8 cellular contexts compared by ENCODE assay signal in genomic region chr1:236156512-236157208, GRCh38. TPM values are rescaled to one million over a fixed set of nuclear protein-coding genes. Genes with fewer than 3 reads are reported as not detected.
DNase-seq lines count a peak whose midpoint lies in the region; ATAC-seq, FAIRE-seq and TF ChIP-seq lines count a peak whose summit lies in the region.

No MANE protein-coding gene starts in this region.

- peak overlapping the region in 3 of 10 experiments; percentile 2 to 21 (median 8); a peak in 1 of 20 replicates for H3K4me3 ChIP-seq in BLaER1 treated with 17β-estradiol and CSF1 and Interleukin-3, amounts not matched to agents 10 nM and 100 nM
- no peak overlapping the region for H3K4me3 ChIP-seq in pancreas
- H3K4me3 ChIP-seq in esophagus muscularis mucosa, result no peak overlapping the region

- peak overlapping the region in 4 of 11 experiments; percentile 9 to 56 (median 17); a peak in 3 of 22 replicates for H3K9ac ChIP-seq in BLaER1 treated with 17β-estradiol and CSF1 and Interleukin-3, amounts not matched to agents 10 nM and 100 nM

- intact Hi-C loops in pancreas (cut with DNase I), result no loop called here
- intact Hi-C loops in esophagus muscularis mucosa (cut with DNase I), result no loop called here

- peaks cover 54 to 96% (median 90%) of the 10 kb centered on the region in 11 experiments for H4K20me1 ChIP-seq in BLaER1 treated with 17β-estradiol and CSF1 and Interleukin-3, amounts not matched to agents 10 nM and 100 nM

- ATAC-seq in HG03097 (IDR thresholded peaks at IDR 0.05; ENCODE audit: low FRiP score, unreplicated experiment), result peak; percentile 87
- peak in 3 of 4 donors; percentile 29 to 73 (median 72) for ATAC-seq in pancreas

- TF ChIP-seq CTCF in pancreas (IDR thresholded peaks at IDR 0.05) (no peak), esophagus muscularis mucosa (IDR thresholded peaks at IDR 0.05) (no peak)

- H3K4me1 ChIP-seq in BLaER1 treated with 17β-estradiol and CSF1 and Interleukin-3, amounts not matched to agents 10 nM and 100 nM, result peaks cover 65 to 82% (median 72%) of the 10 kb centered on the region in 10 experiments
- H3K4me1 ChIP-seq in pancreas, result no peaks in the 10 kb centered on the region
- H3K4me1 ChIP-seq in esophagus muscularis mucosa, result peaks cover 0 to 3% (median 0%) of the 10 kb centered on the region in 4 donors

- FAIRE-seq in pancreas (lab: Jason Lieb, UNC), result no peak

- 80 to 90% methylated on average over 18 of the region's 18 CpGs for WGBS in pancreas, 2 donors
- 81% methylated on average over 15 of the region's 18 CpGs for WGBS in esophagus muscularis mucosa

- peak overlapping the region in 10 of 11 experiments; percentile 17 to 73 (median 50); a peak in 17 of 22 replicates for H3K27ac ChIP-seq in BLaER1 treated with 17β-estradiol and CSF1 and Interleukin-3, amounts not matched to agents 10 nM and 100 nM
- H3K27ac ChIP-seq in pancreas (no peak overlapping the region), esophagus muscularis mucosa (replicated peaks in 1 of 4) (no peak overlapping the region)

- H3K4me2 ChIP-seq in BLaER1 treated with 17β-estradiol and CSF1 and Interleukin-3, amounts not matched to agents 10 nM and 100 nM, result peak overlapping the region; percentile 81 to 97 (median 88)

- peaks cover 0 to 33% (median 6%) of the 10 kb centered on the region in 11 experiments; a peak in 9 of 22 replicates for H3K27me3 ChIP-seq in BLaER1 treated with 17β-estradiol and CSF1 and Interleukin-3, amounts not matched to agents 10 nM and 100 nM
- H3K27me3 ChIP-seq in pancreas (no peaks in the 10 kb centered on the region), esophagus muscularis mucosa (no peaks in the 10 kb centered on the region)

- no peak for TF ChIP-seq POLR2A in esophagus muscularis mucosa (IDR thresholded peaks at IDR 0.05; ENCODE audit: low read depth)

- no peak for TF ChIP-seq EP300 in esophagus muscularis mucosa (IDR thresholded peaks at IDR 0.05)

- DNase-seq in GM19238 (ENCODE audit: insufficient read length, low spot score) (peak; percentile 88), T-helper 9 cell (peak; percentile 18), pancreas (no peak), NCI-H2196 (lab: John Stamatoyannopoulos, UW; ENCODE audit: unreplicated experiment) (no peak), esophagus muscularis mucosa (ENCODE audit: extremely low spot score) (no peak), NCI-H510A (lab: John Stamatoyannopoulos, UW) (no peak)

- peaks cover 0 to 33% (median 7%) of the 10 kb centered on the region in 11 experiments; a peak in 11 of 22 replicates for H3K36me3 ChIP-seq in BLaER1 treated with 17β-estradiol and CSF1 and Interleukin-3, amounts not matched to agents 10 nM and 100 nM
- no peaks in the 10 kb centered on the region for H3K36me3 ChIP-seq in pancreas
- H3K36me3 ChIP-seq in esophagus muscularis mucosa, result peaks cover 0 to 3% (median 0%) of the 10 kb centered on the region in 4 donors

- peaks cover 8 to 12% (median 9%) of the 10 kb centered on the region in 11 experiments for H3K9me3 ChIP-seq in BLaER1 treated with 17β-estradiol and CSF1 and Interleukin-3, amounts not matched to agents 10 nM and 100 nM (replicated peaks in 1 of 11)
- H3K9me3 ChIP-seq in pancreas, result no peaks in the 10 kb centered on the region
- peaks cover 0 to 12% (median 10%) of the 10 kb centered on the region in 4 donors for H3K9me3 ChIP-seq in esophagus muscularis mucosa

RNA-seq across cellular contexts. Expression of gene GPR137B, which starts 14.3 kb away (rescaled TPM):
- total RNA-seq in pancreas (1 to 10 TPM; 1.1 to 9.8 (median 2.6) TPM), esophagus muscularis mucosa (10 to 100 TPM; 14.5 to 21.3 (median 15.7) TPM)
- polyA plus RNA-seq in pancreas, result 1 to 10 TPM in 1 of 2 donors, under 1 TPM in 1; 0.95 to 4.3 TPM

Comparison
In these comparisons a context has a peak if more than half of its experiments do, and no peak if none do; other contexts are left out.
1. H3K27ac ChIP-seq: peak in BLaER1 treated with 17β-estradiol and CSF1 and Interleukin-3, amounts not matched to agents 10 nM and 100 nM (10 of 11); none in pancreas (0 of 4) and esophagus muscularis mucosa (0 of 4).
2. DNase-seq: peak in GM19238 (single experiment) and T-helper 9 cell (single experiment); none in pancreas (0 of 6), NCI-H2196 (single experiment), esophagus muscularis mucosa (single experiment) and NCI-H510A (single experiment).